Comparison of ENCODE assay signal across 1 cellular context in genomic region chr15:56245871-56246814, GRCh38.
TF ChIP-seq lines count a peak whose summit lies in the region.

No MANE protein-coding gene starts in this region.

TF ChIP-seq in HepG2, 621 proteins besides CTCF, POLR2A, EP300 and RAD21 (continued from another document and continues in another):
- TF ChIP-seq CSRNP2 (CRISPR knock-in tag; conservative IDR thresholded peaks at IDR 0.05; ENCODE audit: low read depth): no peak
- no peak for TF ChIP-seq ATF7 (IDR thresholded peaks at IDR 0.05)
- no peak for TF ChIP-seq ATF7 (CRISPR knock-in tag; IDR thresholded peaks at IDR 0.05)
- TF ChIP-seq ZFP82 (CRISPR knock-in tag; IDR thresholded peaks at IDR 0.05; ENCODE audit: borderline replicate concordance): no peak
- peak; percentile 34; the same call in 1 of the 2 replicates for TF ChIP-seq SAFB2 (CRISPR knock-in tag; IDR thresholded peaks at IDR 0.05; ENCODE audit: borderline replicate concordance, low read depth)
- TF ChIP-seq JDP2 (CRISPR knock-in tag; IDR thresholded peaks at IDR 0.05; ENCODE audit: borderline replicate concordance): no peak
- peak; percentile 87 for TF ChIP-seq ETV5 (CRISPR knock-in tag; IDR thresholded peaks at IDR 0.05; ENCODE audit: borderline replicate concordance)
- TF ChIP-seq BCL6 (CRISPR knock-in tag; IDR thresholded peaks at IDR 0.05): peak; percentile 59; the same call in 1 of the 2 replicates
- TF ChIP-seq SMAD9 (CRISPR knock-in tag; IDR thresholded peaks at IDR 0.05): no peak
- TF ChIP-seq KDM4B (CRISPR knock-in tag; IDR thresholded peaks at IDR 0.05): peak; percentile 93
- TF ChIP-seq GATAD1 (CRISPR knock-in tag; IDR thresholded peaks at IDR 0.05): peak; percentile 74
- TF ChIP-seq POLR2AphosphoS2 (IDR thresholded peaks at IDR 0.05; ENCODE audit: low read depth, low read length): no peak
- peak; percentile 77; the same call in 1 of the 2 replicates for TF ChIP-seq ATF2 (CRISPR knock-in tag; IDR thresholded peaks at IDR 0.05)
- TF ChIP-seq NCOA2 (CRISPR knock-in tag; IDR thresholded peaks at IDR 0.05): peak; percentile 46; the same call in 1 of the 2 replicates
- TF ChIP-seq ATF6 (CRISPR knock-in tag; conservative IDR thresholded peaks at IDR 0.05): no peak
- no peak for TF ChIP-seq SIX4 (CRISPR knock-in tag; IDR thresholded peaks at IDR 0.05)
- TF ChIP-seq NR1H2 (CRISPR knock-in tag; IDR thresholded peaks at IDR 0.05; ENCODE audit: borderline replicate concordance, low read depth): no peak
- no peak for TF ChIP-seq ZNF33B (CRISPR knock-in tag; IDR thresholded peaks at IDR 0.05)
- no peak for TF ChIP-seq KDM1A (CRISPR knock-in tag; IDR thresholded peaks at IDR 0.05)
- TF ChIP-seq HOXA9 (CRISPR knock-in tag; IDR thresholded peaks at IDR 0.05; ENCODE audit: borderline replicate concordance): no peak
- TF ChIP-seq ZNF569 (CRISPR knock-in tag; IDR thresholded peaks at IDR 0.05; ENCODE audit: borderline replicate concordance): no peak
- 0 out of 4 replicates have a peak, but pooled peaks of 1 of the 2 experiments have one; percentile 15 for TF ChIP-seq REST (IDR thresholded peaks at IDR 0.05; ENCODE audit: borderline replicate concordance in 1 of 2, low read depth in 1 of 2, low read length in 2 of 2)
- TF ChIP-seq FOXA1 (IDR thresholded peaks at IDR 0.05): no peak
- 0 out of 2 replicates have a peak, but pooled peaks have one; percentile 21 for TF ChIP-seq FOXA1 (CRISPR knock-in tag; IDR thresholded peaks at IDR 0.05)
- TF ChIP-seq FOXA3 (CRISPR knock-in tag; IDR thresholded peaks at IDR 0.05): peak; percentile 59
- peak; percentile 50; the same call in 1 of the 2 replicates for TF ChIP-seq HDAC2 (CRISPR knock-in tag; IDR thresholded peaks at IDR 0.05)
- TF ChIP-seq MED13 (CRISPR knock-in tag; IDR thresholded peaks at IDR 0.05): no peak
- no peak for TF ChIP-seq SP140L (CRISPR knock-in tag; IDR thresholded peaks at IDR 0.05; ENCODE audit: borderline replicate concordance)
- peak; percentile 71; the same call in 1 of the 2 replicates for TF ChIP-seq MXD4 (CRISPR knock-in tag; IDR thresholded peaks at IDR 0.05)
- TF ChIP-seq ZBED4 (CRISPR knock-in tag; IDR thresholded peaks at IDR 0.05; ENCODE audit: borderline replicate concordance): 0 out of 2 replicates have a peak, but pooled peaks have one; percentile 33
- no peak for TF ChIP-seq MZF1 (CRISPR knock-in tag; IDR thresholded peaks at IDR 0.05; ENCODE audit: borderline replicate concordance)
- no peak for TF ChIP-seq ZNF674 (CRISPR knock-in tag; IDR thresholded peaks at IDR 0.05; ENCODE audit: low read depth)
- no peak for TF ChIP-seq DZIP1 (CRISPR knock-in tag; IDR thresholded peaks at IDR 0.05)
- TF ChIP-seq BORCS8-MEF2B (CRISPR knock-in tag; IDR thresholded peaks at IDR 0.05): no peak
- TF ChIP-seq ZFP1 (CRISPR knock-in tag; IDR thresholded peaks at IDR 0.05): 0 out of 2 replicates have a peak, but pooled peaks have one; percentile 41
- TF ChIP-seq HOXA3 (CRISPR knock-in tag; IDR thresholded peaks at IDR 0.05): peak; percentile 71; the same call in 1 of the 2 replicates
- no peak for TF ChIP-seq ARHGAP35 (CRISPR knock-in tag; IDR thresholded peaks at IDR 0.05; ENCODE audit: borderline replicate concordance)
- peak; percentile 62; the same call in 1 of the 2 replicates for TF ChIP-seq KAT7 (CRISPR knock-in tag; IDR thresholded peaks at IDR 0.05; ENCODE audit: borderline replicate concordance)
- TF ChIP-seq ATF3 (CRISPR knock-in tag; IDR thresholded peaks at IDR 0.05): 0 out of 2 replicates have a peak, but pooled peaks have one; percentile 52
- peak; percentile 85 for TF ChIP-seq ZNF574 (CRISPR knock-in tag; IDR thresholded peaks at IDR 0.05)
- TF ChIP-seq NR2F6 (IDR thresholded peaks at IDR 0.05): no peak
- TF ChIP-seq NR2F6 (CRISPR knock-in tag; IDR thresholded peaks at IDR 0.05): peak; percentile 41; the same call in 1 of the 2 replicates
